10 cellular contexts compared by ENCODE assay signal in the genomic region with DNA sequence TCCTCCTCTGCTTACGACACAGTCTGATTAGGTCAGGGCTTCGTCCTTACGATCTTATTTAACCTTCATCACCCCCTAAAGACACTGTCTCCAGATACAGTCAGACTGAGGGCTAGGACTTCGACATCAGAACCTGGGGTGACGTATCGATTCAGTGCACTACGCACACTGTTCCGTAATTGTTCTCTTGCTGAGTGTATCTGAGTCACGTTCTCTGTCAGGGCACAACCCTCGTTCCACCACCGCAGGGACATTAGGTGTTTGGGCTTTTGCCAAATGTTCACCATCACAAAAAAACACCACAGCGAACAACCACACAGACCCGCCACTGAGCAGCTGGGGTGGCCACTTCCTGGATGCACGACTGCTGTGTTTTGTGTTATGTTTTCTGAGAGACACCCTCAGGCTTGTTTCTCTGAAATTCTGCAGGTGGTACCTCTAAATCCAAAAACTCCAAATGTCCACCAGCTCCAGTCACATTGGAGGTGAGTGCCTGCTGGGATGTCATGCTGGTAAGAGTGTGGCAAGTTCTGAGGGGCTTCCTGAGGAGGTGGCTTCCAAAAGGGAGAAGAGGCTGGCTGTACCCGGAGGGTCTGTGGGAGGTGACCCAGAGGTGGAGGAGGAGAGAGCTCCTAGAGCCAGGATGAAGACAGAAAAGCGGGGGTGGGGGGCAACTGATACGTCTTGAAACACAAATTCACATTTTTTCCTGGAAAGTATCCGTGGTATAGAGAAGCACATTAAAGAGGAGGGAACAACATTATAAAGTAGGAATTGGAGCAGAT.
DNase-seq lines count a peak whose midpoint lies in the region; ATAC-seq and TF ChIP-seq lines count a peak whose summit lies in the region.
"Had no signal": no experiment of that assay in that cellular context is flagged by ENCODE, and none has a peak within 500 bp of the region (broad histone marks: within the 10 kb centered on the region; RNA-seq: fewer than 3 reads in every experiment).

No MANE protein-coding gene starts in this region.

- peak overlapping the region; percentile 35 for H3K4me3 Mint-ChIP-seq in type B pancreatic cell
- H3K4me3 Mint-ChIP-seq in activated T-helper 2 cell treated with anti-CD3 and anti-CD28 coated beads, Interferon-gamma antibody, Interleukin-2, Interleukin-4, amounts not matched to agents 10 μg/mL and 5 μg/mL and 100 μg/mL, durations not matched to agents 14 hours and 24 hours and 36 hours (ENCODE audit: low read depth), result no peak overlapping the region

- ATAC-seq in left colon, result peak; percentile 15

- H3K27me3 Mint-ChIP-seq in type B pancreatic cell, result no peaks in the 10 kb centered on the region
- peaks cover 27% of the 10 kb centered on the region for H3K27me3 Mint-ChIP-seq in activated T-helper 2 cell treated with anti-CD3 and anti-CD28 coated beads, Interferon-gamma antibody, Interleukin-2, Interleukin-4, amounts not matched to agents 10 μg/mL and 5 μg/mL and 100 μg/mL, durations not matched to agents 14 hours and 24 hours and 36 hours (ENCODE audit: low read depth)

- TF ChIP-seq CTCF in type B pancreatic cell (conservative IDR thresholded peaks at IDR 0.05), result no peak

- H3K36me3 Mint-ChIP-seq in type B pancreatic cell, result no peaks in the 10 kb centered on the region
- H3K36me3 Mint-ChIP-seq in activated T-helper 2 cell treated with anti-CD3 and anti-CD28 coated beads, Interferon-gamma antibody, Interleukin-2, Interleukin-4, amounts not matched to agents 10 μg/mL and 5 μg/mL and 100 μg/mL, durations not matched to agents 14 hours and 24 hours and 36 hours (ENCODE audit: low read depth), result no peaks in the 10 kb centered on the region

- no peak overlapping the region for H3K27ac Mint-ChIP-seq in type B pancreatic cell
- no peak overlapping the region for H3K27ac Mint-ChIP-seq in activated T-helper 2 cell treated with anti-CD3 and anti-CD28 coated beads, Interferon-gamma antibody, Interleukin-2, Interleukin-4, amounts not matched to agents 10 μg/mL and 5 μg/mL and 100 μg/mL, durations not matched to agents 14 hours and 24 hours and 36 hours

- intact Hi-C loops in left colon (cut with DNase I, micrococcal nuclease), result no loop called here
- intact Hi-C loops in activated T-helper 2 cell treated with anti-CD3 and anti-CD28 coated beads, Interferon-gamma antibody, Interleukin-2, Interleukin-4, amounts not matched to agents 10 μg/mL and 5 μg/mL and 100 μg/mL, durations not matched to agents 14 hours and 24 hours and 36 hours (cut with micrococcal nuclease), result no loop called here

- peak; percentile 43 for DNase-seq in activated naive CD4-positive, alpha-beta T cell treated with Interleukin-2 at 50 U/mL for 16 hours
- no peak for DNase-seq in activated naive CD4-positive, alpha-beta T cell treated with anti-CD3 and anti-CD28 coated beads, Interleukin-2, amount 50 U/mL, for 16 hours
- DNase-seq in activated T-cell treated with anti-CD3 and anti-CD28 coated beads for 48 hours (ENCODE audit: low read depth) (peak; percentile 20), left colon (no peak), type B pancreatic cell (ENCODE audit: extremely low spot score, unreplicated experiment) (no peak), NCI-H1694 (lab: John Stamatoyannopoulos, UW) (no peak), NCI-H345 treated with DMSO at 0.1 percent for 48 hours (lab: John Stamatoyannopoulos, UW; ENCODE audit: unreplicated experiment) (no peak)
- DNase-seq in activated T-helper 2 cell treated with anti-CD3 and anti-CD28 coated beads, Interferon-gamma antibody, Interleukin-2, Interleukin-4, amounts not matched to agents 10 μg/mL and 5 μg/mL and 100 μg/mL, durations not matched to agents 14 hours and 24 hours and 36 hours (ENCODE audit: low spot score), result no peak
- DNase-seq: caudate nucleus, spleen had no signal

- H3K9me3 Mint-ChIP-seq in type B pancreatic cell, result no peaks in the 10 kb centered on the region
- H3K9me3 Mint-ChIP-seq in activated T-helper 2 cell treated with anti-CD3 and anti-CD28 coated beads, Interferon-gamma antibody, Interleukin-2, Interleukin-4, amounts not matched to agents 10 μg/mL and 5 μg/mL and 100 μg/mL, durations not matched to agents 14 hours and 24 hours and 36 hours, result no peaks in the 10 kb centered on the region

- peaks cover 31% of the 10 kb centered on the region for H3K4me1 Mint-ChIP-seq in type B pancreatic cell (ENCODE audit: unreplicated experiment)
- peaks cover 10% of the 10 kb centered on the region for H3K4me1 Mint-ChIP-seq in activated T-helper 2 cell treated with anti-CD3 and anti-CD28 coated beads, Interferon-gamma antibody, Interleukin-2, Interleukin-4, amounts not matched to agents 10 μg/mL and 5 μg/mL and 100 μg/mL, durations not matched to agents 14 hours and 24 hours and 36 hours (ENCODE audit: low read depth)

Comparison
In these comparisons a context has a peak if more than half of its experiments do, and no peak if none do; other contexts are left out.
1. DNase-seq: peak in activated naive CD4-positive, alpha-beta T cell treated with Interleukin-2 at 50 U/mL for 16 hours (single experiment) and activated T-cell treated with anti-CD3 and anti-CD28 coated beads for 48 hours (single experiment); none in activated naive CD4-positive, alpha-beta T cell treated with anti-CD3 and anti-CD28 coated beads, Interleukin-2, amount 50 U/mL, for 16 hours (single experiment), left colon (0 of 2), type B pancreatic cell (single experiment), NCI-H1694 (single experiment), NCI-H345 treated with DMSO at 0.1 percent for 48 hours (single experiment) and activated T-helper 2 cell treated with anti-CD3 and anti-CD28 coated beads, Interferon-gamma antibody, Interleukin-2, Interleukin-4, amounts not matched to agents 10 μg/mL and 5 μg/mL and 100 μg/mL, durations not matched to agents 14 hours and 24 hours and 36 hours (single experiment).